In genomic region chr16:590875-591200, GRCh38 we compare ENCODE assay signal across 9 cellular contexts. TPM values are rescaled to one million over a fixed set of nuclear protein-coding genes. Genes with fewer than 3 reads are reported as not detected.
DNase-seq lines count a peak whose midpoint lies in the region; ATAC-seq and TF ChIP-seq lines count a peak whose summit lies in the region.
"Had no signal": no experiment of that assay in that cellular context is flagged by ENCODE, and none has a peak within 500 bp of the region (broad histone marks: within the 10 kb centered on the region; RNA-seq: fewer than 3 reads in every experiment).

No MANE protein-coding gene starts in this region.

- H3K4me3 ChIP-seq in BJ (ENCODE audit: low read depth, low read length) (peak overlapping the region; percentile 94), MG63 (peak overlapping the region; percentile 62), dorsolateral prefrontal cortex (peak overlapping the region; percentile 64 to 99 (median 89))

- peaks cover 6% of the 10 kb centered on the region for H3K27me3 Mint-ChIP-seq in nephron progenitor cell (ENCODE audit: low read depth, poor library complexity)

- no peak overlapping the region for H3K27ac Mint-ChIP-seq in nephron progenitor cell

- CTCF ChIA-PET in BJ (lab: Yijun Ruan, JAX), result interaction anchor here (1.0 kb wide), 1 partner anchor 14 kb away, joined by 4 read pairs; no protein-coding TSS in a partner anchor

- peak overlapping the region; percentile 91 for H3K4me3 Mint-ChIP-seq in nephron progenitor cell

- intact Hi-C loops in dorsolateral prefrontal cortex (cut with DNase I), result loop anchor here in 1 of 2 donors (5.0 kb wide), 1 partner anchor 46 kb away; the partner anchor contains the start of gene METTL26

- peaks cover 4% of the 10 kb centered on the region; the same call in 1 of the 2 replicates for H3K36me3 ChIP-seq in BJ (ENCODE audit: control insufficient read depth, insufficient read depth, low read length)
- H3K36me3 ChIP-seq in MG63, result peaks cover 10% of the 10 kb centered on the region

- no peaks in the 10 kb centered on the region for H3K9me3 ChIP-seq in MG63

- peaks cover 8% of the 10 kb centered on the region for H3K36me3 Mint-ChIP-seq in nephron progenitor cell (ENCODE audit: low read depth)

- DNase-seq in BJ (ENCODE audit: low read depth), result no peak
- DNase-seq in MG63, result no peak
- DNase-seq in dorsolateral prefrontal cortex, result no peak
- no peak for DNase-seq in nephron progenitor cell
- no peak for DNase-seq in cerebellar cortex (ENCODE audit: low spot score)
- no peak for DNase-seq in NAMALWA (ENCODE audit: low spot score)
- no peak for DNase-seq in NCI-H524 (lab: John Stamatoyannopoulos, UW)
- DNase-seq: NCI-H187 had no signal

- H3K9me3 Mint-ChIP-seq in nephron progenitor cell, result no peaks in the 10 kb centered on the region

- H3K27ac ChIP-seq in dorsolateral prefrontal cortex, result peak overlapping the region in 25 of 59 donors; percentile 44 to 88 (median 77)

- no peak for TF ChIP-seq CTCF in BJ (IDR thresholded peaks at IDR 0.05; ENCODE audit: insufficient read depth, low read depth, low read length)
- TF ChIP-seq CTCF in dorsolateral prefrontal cortex (IDR thresholded peaks at IDR 0.05 in 54 of 56, conservative IDR thresholded peaks at IDR 0.05 in 2 of 56; ENCODE audit: low read depth in 1 of 56, partially characterized antibody in 56 of 56), result no peak
- no peak for TF ChIP-seq CTCF in nephron progenitor cell (IDR thresholded peaks at IDR 0.05)

- peaks cover 65% of the 10 kb centered on the region for H3K4me1 Mint-ChIP-seq in nephron progenitor cell

- POLR2A ChIA-PET in BJ (lab: Charles Lee), result no interaction called here

- H3K27me3 ChIP-seq in BJ (ENCODE audit: control insufficient read depth, insufficient read depth, low read length) (no peaks in the 10 kb centered on the region), MG63 (no peaks in the 10 kb centered on the region), dorsolateral prefrontal cortex (no peaks in the 10 kb centered on the region)

- ATAC-seq in HG02588 (IDR thresholded peaks at IDR 0.05; ENCODE audit: unreplicated experiment), result no peak

RNA-seq across cellular contexts. Expression of gene RAB40C, which starts 1.0 kb away (rescaled TPM):
- 6.5 and 7.6 TPM in 2 replicates for polyA plus RNA-seq in BJ (2011; rRNA removed)
- 6.9 and 7.0 TPM in 2 replicates for polyA minus RNA-seq in BJ (2011; rRNA and poly(A)+ RNA removed)
- 12.4 and 20.8 TPM in 2 replicates for total RNA-seq in MG63 (2014; rRNA removed; shearing (Covaris generic); ENCODE audit: low replicate concordance)
- total RNA-seq in dorsolateral prefrontal cortex, result 100 to 1,000 TPM in 1 of 120 experiments, 10 to 100 TPM in 119; 34.4 to 107 (median 63.1) TPM

RNA-seq across cellular contexts. Expression of gene PIGQ, which starts 21.1 kb away (rescaled TPM):
- 15.4 and 26.6 TPM in 2 replicates for polyA plus RNA-seq in BJ (2011; rRNA removed)
- polyA minus RNA-seq in BJ (2011; rRNA and poly(A)+ RNA removed), result 16.2 and 27.6 TPM in 2 replicates
- total RNA-seq in MG63 (2014; rRNA removed; shearing (Covaris generic); ENCODE audit: low replicate concordance), result 13.1 and 31.7 TPM in 2 replicates
- total RNA-seq in dorsolateral prefrontal cortex, result 100 to 1,000 TPM in 8 of 120 experiments, 10 to 100 TPM in 112; 51.5 to 125 (median 72.9) TPM

RNA-seq across cellular contexts. Expression of gene NHLRC4, which starts 24.0 kb away (rescaled TPM):
- polyA plus RNA-seq in BJ (2011; rRNA removed), result 0.31 and 0.66 TPM in 2 replicates
- 0.15 and 0.24 TPM in 2 replicates for polyA minus RNA-seq in BJ (2011; rRNA and poly(A)+ RNA removed)
- not detected in 2 replicates for total RNA-seq in MG63 (2014; rRNA removed; shearing (Covaris generic); ENCODE audit: low replicate concordance)
- total RNA-seq in dorsolateral prefrontal cortex, result 1 to 10 TPM in 19 of 120 experiments, under 1 TPM in 97, not detected in 4; 0.20 to 1.6 (median 0.60) TPM

RNA-seq across cellular contexts. Expression of gene PRR35, which starts 30.6 kb away (rescaled TPM):
- polyA plus RNA-seq in BJ (2011; rRNA removed), result not detected in 2 replicates
- not detected in 2 replicates for polyA minus RNA-seq in BJ (2011; rRNA and poly(A)+ RNA removed)
- not detected in 2 replicates for total RNA-seq in MG63 (2014; rRNA removed; shearing (Covaris generic); ENCODE audit: low replicate concordance)
- under 1 TPM in 29 of 120 experiments, not detected in 91; 0.17 to 0.90 (median 0.28) TPM for total RNA-seq in dorsolateral prefrontal cortex

RNA-seq across cellular contexts. Expression of gene WFIKKN1, which starts 39.9 kb away (rescaled TPM):
- not detected in 2 replicates for polyA plus RNA-seq in BJ (2011; rRNA removed)
- 0.05 TPM in 1 of 2 replicates, not detected in the other for polyA minus RNA-seq in BJ (2011; rRNA and poly(A)+ RNA removed)
- total RNA-seq in MG63 (2014; rRNA removed; shearing (Covaris generic); ENCODE audit: low replicate concordance), result not detected in 2 replicates
- 10 to 100 TPM in 3 of 120 experiments, 1 to 10 TPM in 117; 1.2 to 14.8 (median 4.0) TPM for total RNA-seq in dorsolateral prefrontal cortex
